Comparison of ENCODE assay signal across 19 cellular contexts in the genomic region with DNA sequence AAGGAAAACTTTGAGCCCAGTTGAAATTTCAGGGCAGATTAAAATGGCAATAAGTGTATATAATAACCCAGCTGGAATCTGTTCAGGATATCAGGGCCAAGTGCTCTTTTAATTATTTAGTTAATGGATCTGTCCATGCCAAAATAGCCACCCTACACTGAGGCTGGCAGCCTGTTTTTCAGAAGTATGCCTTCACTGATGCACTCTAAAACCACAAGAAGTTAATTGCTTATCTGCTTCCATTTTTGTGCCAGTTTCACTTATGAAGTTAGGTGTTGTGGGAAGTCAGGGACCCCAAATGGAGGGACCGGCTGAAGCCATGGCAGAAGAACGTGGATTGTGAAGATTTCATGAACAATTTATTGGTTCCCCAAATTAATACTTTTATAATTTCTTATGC.
"Had no signal": no experiment of that assay in that cellular context is flagged by ENCODE, and none has a peak within 500 bp of the region (broad histone marks: within the 10 kb centered on the region; RNA-seq: fewer than 3 reads in every experiment).

No MANE protein-coding gene starts in this region.

- DNase-seq: activated B cell treated with CpG ODN at 0.5 μM for 24 hours; activated CD4-positive, alpha-beta T cell treated with anti-CD3 and anti-CD28 coated beads for 48 hours; activated CD8-positive, alpha-beta memory T cell treated with anti-CD3 and anti-CD28 coated beads, Interleukin-2, amount 50 U/mL, for 4 hours; activated CD8-positive, alpha-beta T cell treated with anti-CD3 and anti-CD28 coated beads, Interleukin-2, amount 10 ng/mL, durations not matched to agents 7 days and 5 days; activated effector memory CD4-positive, alpha-beta T cell treated with anti-CD3 and anti-CD28 coated beads, Interleukin-2, amount 50 U/mL, for 16 hours; activated T-cell treated with anti-CD3 and anti-CD28 coated beads, Interleukin-2, amount 50 U/mL, for 48 hours; adrenal gland; erythroblast; gastrocnemius medialis; heart left ventricle; mesendoderm; posterior cingulate gyrus; retina; stimulated activated CD4-positive, alpha-beta T cell treated with anti-CD3 and anti-CD28 coated beads, Interleukin-2, amount 100 ng/mL, for 48 hours; thyroid gland had no signal

- H3K4me3 ChIP-seq: adrenal gland, cardiac muscle cell, gastrocnemius medialis, heart left ventricle, thyroid gland had no signal

- ATAC-seq: activated CD8-positive, alpha-beta T cell treated with anti-CD3 and anti-CD28 coated beads, Interleukin-2, amount 10 ng/mL, durations not matched to agents 7 days and 5 days; gastrocnemius medialis; heart left ventricle; natural killer cell treated with Interleukin-12 subunit alpha and Interleukin-12 subunit beta and Interleukin-15 and Interleukin-18, amount 100 ng/mL, for 72 hours; stimulated activated memory B cell treated with anti-CD40 and anti-IgM and Interleukin-4, amounts not matched to agents 10 μg/mL and 1 μg/mL and 100 μg/mL, for 72 hours had no signal

- H3K4me1 ChIP-seq: adrenal gland, gastrocnemius medialis, heart left ventricle, thyroid gland had no signal

- H3K36me3 Mint-ChIP-seq: activated naive CD4-positive, alpha-beta T cell treated with anti-CD3 and anti-CD28 coated beads, Interleukin-2, amount 50 U/mL, for 24 hours; natural killer cell treated with Interleukin-12 subunit alpha and Interleukin-12 subunit beta and Interleukin-15 and Interleukin-18, amount 100 ng/mL, for 72 hours; stimulated activated memory B cell treated with anti-CD40 and anti-IgM and Interleukin-4, amounts not matched to agents 10 μg/mL and 1 μg/mL and 100 μg/mL, for 72 hours had no signal

- H3K4me3 Mint-ChIP-seq: activated B cell treated with CpG ODN at 0.5 μM for 24 hours; activated CD8-positive, alpha-beta T cell treated with anti-CD3 and anti-CD28 coated beads, Interleukin-2, amount 10 ng/mL, durations not matched to agents 7 days and 5 days; activated naive CD4-positive, alpha-beta T cell treated with anti-CD3 and anti-CD28 coated beads, Interleukin-2, amount 50 U/mL, for 24 hours; natural killer cell treated with Interleukin-12 subunit alpha and Interleukin-12 subunit beta and Interleukin-15 and Interleukin-18, amount 100 ng/mL, for 72 hours; stimulated activated memory B cell treated with anti-CD40 and anti-IgM and Interleukin-4, amounts not matched to agents 10 μg/mL and 1 μg/mL and 100 μg/mL, for 72 hours had no signal

- H3K27ac Mint-ChIP-seq: activated B cell treated with CpG ODN at 0.5 μM for 24 hours; activated CD8-positive, alpha-beta T cell treated with anti-CD3 and anti-CD28 coated beads, Interleukin-2, amount 10 ng/mL, durations not matched to agents 7 days and 5 days; activated naive CD4-positive, alpha-beta T cell treated with anti-CD3 and anti-CD28 coated beads, Interleukin-2, amount 50 U/mL, for 24 hours; natural killer cell treated with Interleukin-12 subunit alpha and Interleukin-12 subunit beta and Interleukin-15 and Interleukin-18, amount 100 ng/mL, for 72 hours; stimulated activated memory B cell treated with anti-CD40 and anti-IgM and Interleukin-4, amounts not matched to agents 10 μg/mL and 1 μg/mL and 100 μg/mL, for 72 hours had no signal

- H3K27me3 ChIP-seq: adrenal gland, cardiac muscle cell, gastrocnemius medialis, heart left ventricle, thyroid gland had no signal

- H3K27me3 Mint-ChIP-seq: activated B cell treated with CpG ODN at 0.5 μM for 24 hours; activated naive CD4-positive, alpha-beta T cell treated with anti-CD3 and anti-CD28 coated beads, Interleukin-2, amount 50 U/mL, for 24 hours; natural killer cell treated with Interleukin-12 subunit alpha and Interleukin-12 subunit beta and Interleukin-15 and Interleukin-18, amount 100 ng/mL, for 72 hours; stimulated activated memory B cell treated with anti-CD40 and anti-IgM and Interleukin-4, amounts not matched to agents 10 μg/mL and 1 μg/mL and 100 μg/mL, for 72 hours had no signal

- H3K4me1 Mint-ChIP-seq: activated B cell treated with CpG ODN at 0.5 μM for 24 hours; activated naive CD4-positive, alpha-beta T cell treated with anti-CD3 and anti-CD28 coated beads, Interleukin-2, amount 50 U/mL, for 24 hours; stimulated activated memory B cell treated with anti-CD40 and anti-IgM and Interleukin-4, amounts not matched to agents 10 μg/mL and 1 μg/mL and 100 μg/mL, for 72 hours had no signal

- H3K9me3 ChIP-seq: adrenal gland, gastrocnemius medialis, thyroid gland had no signal

- H3K36me3 ChIP-seq: adrenal gland, cardiac muscle cell, gastrocnemius medialis, heart left ventricle, thyroid gland had no signal

- H3K27ac ChIP-seq: adrenal gland, cardiac muscle cell, gastrocnemius medialis, heart left ventricle, thyroid gland had no signal
